ENCODE assay signal across 11 cellular contexts in genomic region chr18:23580677-23581367, GRCh38. TPM values are rescaled to one million over a fixed set of nuclear protein-coding genes. Genes with fewer than 3 reads are reported as not detected.
DNase-seq lines count a peak whose midpoint lies in the region; ATAC-seq and TF ChIP-seq lines count a peak whose summit lies in the region.
"Had no signal": no experiment of that assay in that cellular context is flagged by ENCODE, and none has a peak within 500 bp of the region (broad histone marks: within the 10 kb centered on the region; RNA-seq: fewer than 3 reads in every experiment).

No MANE protein-coding gene starts in this region.

- H3T11ph ChIP-seq in H9 (ENCODE audit: low read length), result no peak overlapping the region

- POLR2A ChIA-PET in MCF 10A (lab: Yijun Ruan, JAX), result interaction anchor here (0.8 to 1.3 kb wide), 2 partner anchors 64 to 77 kb away, joined by 3 read pairs; partner anchors contain the start of gene RMC1

- H3K9me3 Mint-ChIP-seq in MCF 10A (ENCODE audit: unreplicated experiment), result no peaks in the 10 kb centered on the region
- H3K9me3 Mint-ChIP-seq in H9, result peaks cover 0 to 2% of the 10 kb centered on the region in 2 experiments; a peak in 2 of 5 replicates

- H3K23ac ChIP-seq in mesenchymal stem cell (ENCODE audit: low read length in 2 of 2) (no peak overlapping the region), H9 (ENCODE audit: insufficient read length, low read depth, low read length) (no peak overlapping the region)

- H3K79me2 ChIP-seq in H9 (ENCODE audit: insufficient read depth, low read length), result peaks cover 19% of the 10 kb centered on the region; the same call in 1 of the 2 replicates

- 63% methylated on average over 5 of the region's 6 CpGs for WGBS in mesenchymal stem cell
- WGBS in H9 (ENCODE audit: extremely low coverage, insufficient read length, low lambda C conversion rate), result no CpG with 5 or more reads among the region's 6 CpGs

- H2BK120ac ChIP-seq in mesenchymal stem cell (ENCODE audit: low read depth, low read length), result no peak overlapping the region
- H2BK120ac ChIP-seq in H9 (ENCODE audit: low read depth, low read length, poor library complexity, severe bottlenecking), result no peak overlapping the region

- TF ChIP-seq CTCF in AG09319 (IDR thresholded peaks at IDR 0.05; ENCODE audit: low read depth, low read length) (no peak), MCF 10A (IDR thresholded peaks at IDR 0.05; ENCODE audit: unreplicated experiment) (no peak), H9 (conservative IDR thresholded peaks at IDR 0.05) (no peak)

- no peak overlapping the region for H2AFZ ChIP-seq in mesenchymal stem cell (ENCODE audit: low read depth, low read length)
- no peak overlapping the region for H2AFZ ChIP-seq in H9 (ENCODE audit: low read length)

- H3K27me3 Mint-ChIP-seq in MCF 10A (ENCODE audit: insufficient read depth, unreplicated experiment) (no peaks in the 10 kb centered on the region), H9 (ENCODE audit: low read depth) (no peaks in the 10 kb centered on the region)
- H3K27me3 Mint-ChIP-seq: activated CD8-positive, alpha-beta memory T cell treated with anti-CD3 and anti-CD28 coated beads, Interleukin-2, amount 10 ng/mL, durations not matched to agents 7 days and 5 days had no signal

- H3K4me3 Mint-ChIP-seq in MCF 10A (ENCODE audit: unreplicated experiment) (no peak overlapping the region), H9 (no peak overlapping the region)
- H3K4me3 Mint-ChIP-seq: activated CD8-positive, alpha-beta memory T cell treated with anti-CD3 and anti-CD28 coated beads, Interleukin-2, amount 10 ng/mL, durations not matched to agents 7 days and 5 days had no signal

- H3K4me1 ChIP-seq in mesenchymal stem cell (ENCODE audit: control insufficient read depth, insufficient read depth, low read depth, low read length) (peaks cover 20% of the 10 kb centered on the region), H9 (ENCODE audit: insufficient read depth, low read length) (peaks cover 4% of the 10 kb centered on the region; the same call in 1 of the 2 replicates)

- CTCF ChIA-PET in MCF 10A (lab: Yijun Ruan, JAX), result interaction anchor here (1.2 to 1.9 kb wide), 4 partner anchors 15 to 65 kb away, joined by 3 to 5 read pairs (median 4); no protein-coding TSS in a partner anchor

- H3K36me3 Mint-ChIP-seq in MCF 10A (ENCODE audit: insufficient read depth, unreplicated experiment) (peaks cover 33% of the 10 kb centered on the region), H9 (ENCODE audit: insufficient read depth in 1 of 3, low read depth in 3 of 3) (peaks cover 10 to 24% (median 11%) of the 10 kb centered on the region in 3 experiments)

- no peak overlapping the region for H3K56ac ChIP-seq in H9 (ENCODE audit: insufficient read length, low read depth, low read length)

- H4K91ac ChIP-seq in mesenchymal stem cell (ENCODE audit: low read length), result no peak overlapping the region
- no peak overlapping the region for H4K91ac ChIP-seq in H9 (ENCODE audit: insufficient read length, low read depth, low read length)

- H3K4me3 ChIP-seq in mesenchymal stem cell (ENCODE audit: insufficient read depth in 1 of 2, low read depth in 1 of 2, low read length in 2 of 2), result no peak overlapping the region
- H3K4me3 ChIP-seq: heart left ventricle had no signal

- intact Hi-C loops in MCF 10A (cut with micrococcal nuclease), result loop anchor here (10.0 kb wide), 1 partner anchor 446 kb away; the partner anchor contains the start of gene CABLES1

- H2BK12ac ChIP-seq in mesenchymal stem cell (ENCODE audit: low read length in 2 of 2) (peak overlapping the region in 1 of 2 experiments; percentile 81), H9 (ENCODE audit: insufficient read length, low read depth, low read length) (no peak overlapping the region)

- H2BK20ac ChIP-seq in H9 (ENCODE audit: low read depth, low read length, poor library complexity, severe bottlenecking), result no peak overlapping the region

- H3K23me2 ChIP-seq in H9 (ENCODE audit: insufficient read length, low read depth, low read length, poor library complexity, severe bottlenecking), result peaks cover 6% of the 10 kb centered on the region

- DNase-seq in AG09319 (ENCODE audit: extremely low read depth, low read depth), result peak; percentile 37
- DNase-seq in HS-27A (ENCODE audit: low read depth), result peak; percentile 62
- no peak for DNase-seq in caudate nucleus (lab: John Stamatoyannopoulos, UW)
- peak; percentile 93 for DNase-seq in mesenchymal stem cell
- DNase-seq in NCI-H774 (lab: John Stamatoyannopoulos, UW), result no peak
- no peak for DNase-seq in MCF 10A (ENCODE audit: unreplicated experiment)
- no peak for DNase-seq in H9
- DNase-seq: activated CD8-positive, alpha-beta memory T cell treated with anti-CD3 and anti-CD28 coated beads, Interleukin-2, amount 10 ng/mL, durations not matched to agents 7 days and 5 days; heart left ventricle; NCI-H1436 had no signal

- H3K36me3 ChIP-seq in mesenchymal stem cell (ENCODE audit: control insufficient read depth in 1 of 2, insufficient read depth in 2 of 2, low read depth in 1 of 2, low read length in 2 of 2), result peaks cover 13 to 63% of the 10 kb centered on the region in 2 experiments

- peak overlapping the region in 1 of 2 experiments; percentile 5 for H3K14ac ChIP-seq in mesenchymal stem cell (ENCODE audit: low read length in 2 of 2)
- no peak overlapping the region for H3K14ac ChIP-seq in H9 (ENCODE audit: insufficient read depth, low read length)

- H3K4me1 Mint-ChIP-seq in MCF 10A (ENCODE audit: insufficient read depth, unreplicated experiment) (peaks cover 35% of the 10 kb centered on the region), H9 (peaks cover 16 to 18% of the 10 kb centered on the region in 2 experiments)

- H3K18ac ChIP-seq in mesenchymal stem cell (ENCODE audit: low read depth in 1 of 2, low read length in 2 of 2), result peak overlapping the region; percentile 24 to 84
- H3K18ac ChIP-seq in H9 (ENCODE audit: insufficient read length, low read depth, low read length), result no peak overlapping the region

- H3K27ac Mint-ChIP-seq in MCF 10A (ENCODE audit: low read depth, unreplicated experiment) (no peak overlapping the region), H9 (no peak overlapping the region)
- H3K27ac Mint-ChIP-seq: activated CD8-positive, alpha-beta memory T cell treated with anti-CD3 and anti-CD28 coated beads, Interleukin-2, amount 10 ng/mL, durations not matched to agents 7 days and 5 days had no signal

- H3K27ac ChIP-seq in caudate nucleus (ENCODE audit: low read depth, low read length), result peak overlapping the region; percentile 2
- H3K27ac ChIP-seq in mesenchymal stem cell (ENCODE audit: low read length, poor library complexity, severe bottlenecking), result peak overlapping the region; percentile 45
- H3K27ac ChIP-seq in H9 (ENCODE audit: insufficient read length, low read depth, low read length), result no peak overlapping the region
- H3K27ac ChIP-seq: heart left ventricle had no signal

- no peak overlapping the region for H2BK5ac ChIP-seq in mesenchymal stem cell (ENCODE audit: low read depth, low read length, poor library complexity, severe bottlenecking)
- no peak overlapping the region for H2BK5ac ChIP-seq in H9 (ENCODE audit: insufficient read length, low read length)

- H3K4ac ChIP-seq in mesenchymal stem cell (ENCODE audit: low read depth in 1 of 2, low read length in 2 of 2) (no peak overlapping the region), H9 (ENCODE audit: low read depth, low read length) (no peak overlapping the region)

- H4K5ac ChIP-seq in H9 (ENCODE audit: insufficient read length, low read depth, low read length), result no peak overlapping the region

- no peak overlapping the region for H3K4me2 ChIP-seq in mesenchymal stem cell (ENCODE audit: low read length, poor library complexity, severe bottlenecking)
- no peak overlapping the region for H3K4me2 ChIP-seq in H9 (ENCODE audit: insufficient read depth, insufficient read length, low read length)

- BruUV-seq in MCF 10A (replicated peaks; lab: Mats Ljungman, UMichigan), result no TSS peak

- no peaks in the 10 kb centered on the region for H3K27me3 ChIP-seq in mesenchymal stem cell (ENCODE audit: control insufficient read depth in 1 of 2, insufficient read depth in 1 of 2, low read length in 2 of 2)
- H3K27me3 ChIP-seq in H9 (ENCODE audit: insufficient read depth, low read length), result no peaks in the 10 kb centered on the region
- H3K27me3 ChIP-seq: heart left ventricle had no signal

- H3K9me3 ChIP-seq in mesenchymal stem cell (ENCODE audit: control insufficient read depth, low read length) (no peaks in the 10 kb centered on the region), H9 (ENCODE audit: control insufficient read depth, low read depth, low read length) (no peaks in the 10 kb centered on the region)
- H3K9me3 ChIP-seq: heart left ventricle had no signal

- H3K79me1 ChIP-seq in mesenchymal stem cell (replicated peaks; ENCODE audit: low read length, poor library complexity, severe bottlenecking), result peaks cover 13% of the 10 kb centered on the region
- peaks cover 4% of the 10 kb centered on the region for H3K79me1 ChIP-seq in H9 (ENCODE audit: insufficient read depth, low read depth, low read length, poor library complexity, severe bottlenecking)

- H4K8ac ChIP-seq in mesenchymal stem cell (ENCODE audit: low read length), result no peak overlapping the region
- H4K8ac ChIP-seq in H9 (replicated peaks; ENCODE audit: insufficient read length, low read depth, low read length), result no peak overlapping the region

- H3K9ac ChIP-seq in mesenchymal stem cell (ENCODE audit: low read length) (peak overlapping the region; percentile 47), H9 (ENCODE audit: extremely low read depth, insufficient read length, low read length) (no peak overlapping the region)

- ATAC-seq in HG03520 (IDR thresholded peaks at IDR 0.05; ENCODE audit: unreplicated experiment), result no peak
- ATAC-seq: activated CD8-positive, alpha-beta memory T cell treated with anti-CD3 and anti-CD28 coated beads, Interleukin-2, amount 10 ng/mL, durations not matched to agents 7 days and 5 days; heart left ventricle had no signal

- H2AK5ac ChIP-seq in mesenchymal stem cell (ENCODE audit: low read length, severe bottlenecking) (no peak overlapping the region), H9 (ENCODE audit: insufficient read length, low read length) (no peak overlapping the region)

- H2BK15ac ChIP-seq in mesenchymal stem cell (ENCODE audit: low read depth, poor library complexity, severe bottlenecking), result no peak overlapping the region
- no peak overlapping the region for H2BK15ac ChIP-seq in H9 (ENCODE audit: low read depth, low read length)

- H4K20me1 ChIP-seq in H9 (ENCODE audit: control insufficient read depth, insufficient read depth, insufficient read length), result no peaks in the 10 kb centered on the region

RNA-seq across cellular contexts. Expression of gene NPC1, which starts 5.5 kb away (rescaled TPM):
- 65.6 TPM for polyA plus RNA-seq in mesenchymal stem cell (2013, experiment 1 of 2)
- polyA plus RNA-seq in mesenchymal stem cell (2013, experiment 2 of 2), result 62.1 TPM
- total RNA-seq in MCF 10A (2022) (60.4 and 78.8 TPM in 2 replicates), H9 (2021) (24.2 TPM in 2 replicates)

Comparison
In these comparisons a context has a peak if more than half of its experiments do, and no peak if none do; other contexts are left out.
1. DNase-seq: peak in AG09319 (single experiment), HS-27A (single experiment) and mesenchymal stem cell (single experiment); none in caudate nucleus (0 of 61), NCI-H774 (single experiment), MCF 10A (single experiment) and H9 (single experiment).